In the genomic region with DNA sequence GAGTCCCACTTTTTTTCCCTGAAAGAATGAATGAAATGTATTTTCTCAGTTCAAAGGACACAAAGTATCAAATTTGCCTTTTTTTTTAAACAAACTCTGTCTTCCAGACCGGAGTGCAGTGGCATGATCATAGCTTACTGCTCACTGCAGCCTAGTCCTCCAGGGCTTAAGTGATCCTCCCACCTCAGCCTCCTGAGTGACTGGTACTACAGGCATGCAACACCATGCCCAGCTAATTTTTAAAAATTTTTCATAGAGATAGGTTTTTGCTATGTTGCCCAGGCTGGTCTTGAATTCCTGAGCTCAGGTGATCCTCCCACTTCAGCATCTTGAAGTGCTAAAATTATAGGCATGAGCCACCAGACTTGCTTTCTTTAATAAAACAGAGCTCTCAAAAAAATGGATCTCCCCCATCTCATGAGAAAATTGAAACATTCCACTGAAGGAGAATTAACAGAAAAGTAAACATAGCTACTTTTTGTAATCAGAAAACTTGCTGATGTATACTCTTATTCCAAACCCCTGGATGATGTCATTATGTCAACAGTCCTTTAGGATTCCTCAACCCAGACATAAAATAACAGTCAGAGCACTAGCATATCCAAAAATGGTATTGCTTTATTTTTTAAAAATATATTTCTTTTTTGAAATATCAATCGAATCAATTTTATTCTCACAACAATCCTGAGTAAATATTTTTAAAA, we compare ENCODE assay signal across 15 cellular contexts. TPM values are rescaled to one million over a fixed set of nuclear protein-coding genes. Genes with fewer than 3 reads are reported as not detected.
DNase-seq lines count a peak whose midpoint lies in the region; ATAC-seq and TF ChIP-seq lines count a peak whose summit lies in the region.
"Had no signal": no experiment of that assay in that cellular context is flagged by ENCODE, and none has a peak within 500 bp of the region (broad histone marks: within the 10 kb centered on the region; RNA-seq: fewer than 3 reads in every experiment).

No MANE protein-coding gene starts in this region.

- DNase-seq in EH (ENCODE audit: low read depth) = peak; percentile 77
- no peak for DNase-seq in Panc1 (ENCODE audit: low read depth, low spot score)
- no peak for DNase-seq in endodermal cell
- DNase-seq in iPS-NIHi7 (ENCODE audit: extremely low spot score) = no peak
- no peak for DNase-seq in cortex of kidney (lab: John Stamatoyannopoulos, UW)
- DNase-seq: CD8-positive, alpha-beta T cell; effector memory CD8-positive, alpha-beta T cell; NCI-H1092 treated with DMSO at 0.1 percent for 48 hours; NCI-H510A treated with DMSO at 0.1 percent for 48 hours; psoas muscle; SIG-M5; stimulated activated naive CD8-positive, alpha-beta T cell treated with anti-CD3 and anti-CD28 coated beads, Interleukin-15, amount 100 ng/mL, for 72 hours had no signal

- ATAC-seq in Panc1 = peak; percentile 62
- no peak for ATAC-seq in GM21526 (IDR thresholded peaks at IDR 0.05; ENCODE audit: low FRiP score, unreplicated experiment)
- ATAC-seq in GM18502 (IDR thresholded peaks at IDR 0.05; ENCODE audit: poor library complexity, unreplicated experiment) = no peak
- ATAC-seq: CD8-positive, alpha-beta T cell; effector memory CD8-positive, alpha-beta T cell; psoas muscle; stimulated activated naive CD8-positive, alpha-beta T cell treated with anti-CD3 and anti-CD28 coated beads, Interleukin-15, amount 100 ng/mL, for 72 hours had no signal

- in situ Hi-C loops in Panc1 (cut with HindIII; ENCODE audit: low pct_unique_long_range_greater_than_20kb, low sequenced_read_pairs) = no loop called here

- H3K4me3 Mint-ChIP-seq in endodermal cell = no peak overlapping the region
- H3K4me3 Mint-ChIP-seq: CD8-positive, alpha-beta T cell; effector memory CD8-positive, alpha-beta T cell; stimulated activated naive CD8-positive, alpha-beta T cell treated with anti-CD3 and anti-CD28 coated beads, Interleukin-15, amount 100 ng/mL, for 72 hours had no signal

- H3K4me1 Mint-ChIP-seq in endodermal cell = peaks cover 13% of the 10 kb centered on the region

- H3K27me3 ChIP-seq in Panc1 (ENCODE audit: control insufficient read depth, insufficient read depth, low read length) (no peaks in the 10 kb centered on the region), endodermal cell (ENCODE audit: control insufficient read depth, insufficient read depth, low read length, poor library complexity, severe bottlenecking) (no peaks in the 10 kb centered on the region), neutrophil (no peaks in the 10 kb centered on the region)

- peaks cover 5% of the 10 kb centered on the region for H3K27me3 Mint-ChIP-seq in endodermal cell (ENCODE audit: insufficient read depth)
- H3K27me3 Mint-ChIP-seq: effector memory CD8-positive, alpha-beta T cell; stimulated activated naive CD8-positive, alpha-beta T cell treated with anti-CD3 and anti-CD28 coated beads, Interleukin-15, amount 100 ng/mL, for 72 hours had no signal

- H3K9ac ChIP-seq in endodermal cell (ENCODE audit: extremely low read depth, low read length, poor library complexity, severe bottlenecking) = no peak overlapping the region

- BruUV-seq in Panc1 (replicated peaks; lab: Mats Ljungman, UMichigan) = no TSS peak

- H3K27ac ChIP-seq in Panc1 (ENCODE audit: low read length) = peak overlapping the region; percentile 99
- no peak overlapping the region for H3K27ac ChIP-seq in endodermal cell (ENCODE audit: low read depth, low read length)
- H3K27ac ChIP-seq in neutrophil = peak overlapping the region; percentile 93

- CTCF ChIA-PET in Panc1 (lab: Charles Lee) = no interaction called here

- H3K27ac Mint-ChIP-seq in endodermal cell = peak overlapping the region; percentile 57
- H3K27ac Mint-ChIP-seq: CD8-positive, alpha-beta T cell; stimulated activated naive CD8-positive, alpha-beta T cell treated with anti-CD3 and anti-CD28 coated beads, Interleukin-15, amount 100 ng/mL, for 72 hours had no signal

- intact Hi-C loops in Panc1 (cut with micrococcal nuclease; ENCODE audit: unreplicated experiment) = no loop called here

- 75 to 91% methylated on average over 1 of the region's 2 CpGs for WGBS in endodermal cell (ENCODE audit: insufficient coverage in 1 of 2, insufficient read length in 1 of 2), 2 experiments

- H3K4me3 ChIP-seq in Panc1 (ENCODE audit: low read depth in 2 of 2, low read length in 2 of 2) (0 out of 4 replicates have a peak overlapping the region, but pooled peaks of 1 of the 2 experiments have one; percentile 2), endodermal cell (ENCODE audit: low read length) (no peak overlapping the region), neutrophil (ENCODE audit: low read depth in 1 of 2, low read length in 1 of 2) (peak overlapping the region in 1 of 2 experiments; percentile 50)
- H3K4me3 ChIP-seq: psoas muscle had no signal

- H3K9me3 ChIP-seq in Panc1 (ENCODE audit: control insufficient read depth, insufficient read depth, low read depth, low read length) (no peaks in the 10 kb centered on the region), endodermal cell (ENCODE audit: control insufficient read depth, low read length) (no peaks in the 10 kb centered on the region), neutrophil (no peaks in the 10 kb centered on the region)
- H3K9me3 ChIP-seq: psoas muscle had no signal

- no peaks in the 10 kb centered on the region for H3K36me3 Mint-ChIP-seq in endodermal cell (ENCODE audit: low read depth)

- H3K36me3 ChIP-seq in Panc1 (ENCODE audit: control insufficient read depth, insufficient read depth, low read length) = no peaks in the 10 kb centered on the region
- H3K36me3 ChIP-seq in endodermal cell (ENCODE audit: control insufficient read depth, insufficient read depth, low read length) = no peaks in the 10 kb centered on the region
- no peaks in the 10 kb centered on the region for H3K36me3 ChIP-seq in neutrophil

- no peaks in the 10 kb centered on the region for H3K9me3 Mint-ChIP-seq in endodermal cell
- H3K9me3 Mint-ChIP-seq: CD8-positive, alpha-beta T cell; effector memory CD8-positive, alpha-beta T cell; stimulated activated naive CD8-positive, alpha-beta T cell treated with anti-CD3 and anti-CD28 coated beads, Interleukin-15, amount 100 ng/mL, for 72 hours had no signal

- TF ChIP-seq CTCF in Panc1 (IDR thresholded peaks at IDR 0.05) (no peak), endodermal cell (conservative IDR thresholded peaks at IDR 0.05) (no peak), neutrophil (IDR thresholded peaks at IDR 0.05) (no peak)

- POLR2A ChIA-PET in Panc1 (lab: Charles Lee) = interaction anchor here (0.6 to 1.3 kb wide), 2 partner anchors 16 to 32 kb away, joined by 3 to 4 read pairs; no protein-coding TSS in a partner anchor

- H3K4me1 ChIP-seq in Panc1 (ENCODE audit: control insufficient read depth, insufficient read depth, low read length) = peaks cover 64% of the 10 kb centered on the region
- peaks cover 4% of the 10 kb centered on the region for H3K4me1 ChIP-seq in endodermal cell (ENCODE audit: control insufficient read depth, insufficient read depth, low read length)
- H3K4me1 ChIP-seq in neutrophil (ENCODE audit: control insufficient read depth in 1 of 2, insufficient read depth in 1 of 2, low read depth in 1 of 2, low read length in 1 of 2) = peaks cover 68 to 69% of the 10 kb centered on the region in 2 experiments
- H3K4me1 ChIP-seq: psoas muscle had no signal

RNA-seq across cellular contexts. Expression of a gene that starts 12.3 kb away (rescaled TPM):
- total RNA-seq in Panc1 (2021; ENCODE audit: unreplicated experiment) = 7.6 TPM
- 2.4 TPM for polyA plus RNA-seq in Panc1 (2012; ENCODE audit: insufficient read length)
- 10 to 100 TPM in 1 of 2 donors, 1 to 10 TPM in 1; 8.1 to 13.0 TPM for total RNA-seq in endodermal cell
- 19.4 TPM for polyA plus RNA-seq in endodermal cell (2013, experiment 1 of 2)
- polyA plus RNA-seq in endodermal cell (2013, experiment 2 of 2) = 19.0 TPM

RNA-seq across cellular contexts. Expression of a gene that starts 14.2 kb away (rescaled TPM):
- total RNA-seq in Panc1 (2021; ENCODE audit: unreplicated experiment) = 3,436 TPM
- polyA plus RNA-seq in Panc1 (2012; ENCODE audit: insufficient read length) = 3,712 TPM
- 100 to 1,000 TPM in 1 of 2 donors, 10 to 100 TPM in 1; 84.3 to 155 TPM for total RNA-seq in endodermal cell
- 2,565 TPM for polyA plus RNA-seq in endodermal cell (2013, experiment 1 of 2)
- 2,676 TPM for polyA plus RNA-seq in endodermal cell (2013, experiment 2 of 2)

Comparison
In these comparisons a context has a peak if more than half of its experiments do, and no peak if none do; other contexts are left out.
1. RNA of a gene that starts 14.2 kb away (total RNA-seq): 3,436 TPM in Panc1 (single experiment); 84.3 to 155 TPM in endodermal cell; every median in the first group is over 10 times any median in the second.